ENCODE assay signal across 21 cellular contexts in genomic region chr7:149569726-149570422, GRCh38.
DNase-seq lines count a peak whose midpoint lies in the region; ATAC-seq and TF ChIP-seq lines count a peak whose summit lies in the region.
"Had no signal": no experiment of that assay in that cellular context is flagged by ENCODE, and none has a peak within 500 bp of the region (broad histone marks: within the 10 kb centered on the region; RNA-seq: fewer than 3 reads in every experiment).

No MANE protein-coding gene starts in this region.

- H3K27ac Mint-ChIP-seq in WTC11: peak overlapping the region; percentile 75
- no peak overlapping the region for H3K27ac Mint-ChIP-seq in endodermal cell
- H3K27ac Mint-ChIP-seq in nephron progenitor cell: peak overlapping the region; percentile 97
- H3K27ac Mint-ChIP-seq: CD14-positive monocyte had no signal

- ATAC-seq in WTC11 (peak; percentile 61), HG03280 (IDR thresholded peaks at IDR 0.05; ENCODE audit: unreplicated experiment) (no peak), HG03442 (IDR thresholded peaks at IDR 0.05; ENCODE audit: unreplicated experiment) (no peak), Right ventricle myocardium superior (ENCODE audit: poor library complexity) (no peak)
- ATAC-seq: PC-3 had no signal

- TF ChIP-seq CTCF in WTC11 (IDR thresholded peaks at IDR 0.05) (no peak), endodermal cell (conservative IDR thresholded peaks at IDR 0.05) (no peak), nephron progenitor cell (IDR thresholded peaks at IDR 0.05) (no peak), GM10266 (IDR thresholded peaks at IDR 0.05; ENCODE audit: control insufficient read depth, insufficient read depth, low read depth, missing control alignments) (no peak)

- no peaks in the 10 kb centered on the region for H3K4me1 ChIP-seq in endodermal cell (ENCODE audit: control insufficient read depth, insufficient read depth, low read length)

- no peak overlapping the region for H3K4me3 ChIP-seq in endodermal cell (ENCODE audit: low read length)
- H3K4me3 ChIP-seq: MG63 had no signal

- intact Hi-C loops in Right ventricle myocardium superior (cut with DNase I): no loop called here

- H3K36me3 ChIP-seq in endodermal cell (ENCODE audit: control insufficient read depth, insufficient read depth, low read length): peaks cover 39% of the 10 kb centered on the region

- no peak overlapping the region for H3K9ac ChIP-seq in endodermal cell (ENCODE audit: extremely low read depth, low read length, poor library complexity, severe bottlenecking)

- 98 to 99% methylated on average over 6 to 11 of the region's 12 CpGs for WGBS in endodermal cell (ENCODE audit: insufficient coverage in 1 of 2, insufficient read length in 1 of 2), 2 experiments

- H3K4me3 Mint-ChIP-seq in WTC11 (peak overlapping the region; percentile 18), endodermal cell (no peak overlapping the region), nephron progenitor cell (peak overlapping the region; percentile 74)
- H3K4me3 Mint-ChIP-seq: CD14-positive monocyte had no signal

- POLR2A ChIA-PET in WTC11 (lab: Charles Lee): no interaction called here

- H3K4me1 Mint-ChIP-seq in WTC11 (peaks cover 13% of the 10 kb centered on the region), endodermal cell (no peaks in the 10 kb centered on the region), nephron progenitor cell (peaks cover 33% of the 10 kb centered on the region)
- H3K4me1 Mint-ChIP-seq: CD14-positive monocyte had no signal

- DNase-seq in Daoy (ENCODE audit: low read depth) (peak; percentile 18), WTC11 (ENCODE audit: low spot score) (no peak), endodermal cell (peak; percentile 71), nephron progenitor cell (no peak), GM10266 (ENCODE audit: extremely low spot score) (no peak), Right ventricle myocardium superior (no peak)
- DNase-seq: 8988T, DMS79 treated with DMSO at 0.1 percent for 48 hours, GOT3, MG63, NCI-H1048, NCI-H1436, NCI-H1930, NCI-H345, NCI-H524 treated with DMSO at 0.1 percent for 48 hours, PC-3, RPMI8226, SIG-M5 had no signal

- H3K9me3 Mint-ChIP-seq in WTC11 (peaks cover 41% of the 10 kb centered on the region), endodermal cell (peaks cover 40% of the 10 kb centered on the region), nephron progenitor cell (peaks cover 46% of the 10 kb centered on the region)

- peaks cover 44% of the 10 kb centered on the region for H3K36me3 Mint-ChIP-seq in WTC11
- H3K36me3 Mint-ChIP-seq in endodermal cell (ENCODE audit: low read depth): peaks cover 64% of the 10 kb centered on the region
- H3K36me3 Mint-ChIP-seq in nephron progenitor cell (ENCODE audit: low read depth): peaks cover 85% of the 10 kb centered on the region

- peaks cover 3% of the 10 kb centered on the region; the same call in 1 of the 2 replicates for H3K27me3 Mint-ChIP-seq in WTC11 (ENCODE audit: low read depth)
- no peaks in the 10 kb centered on the region for H3K27me3 Mint-ChIP-seq in endodermal cell (ENCODE audit: insufficient read depth)
- peaks cover 2% of the 10 kb centered on the region for H3K27me3 Mint-ChIP-seq in nephron progenitor cell (ENCODE audit: low read depth, poor library complexity)

- no peaks in the 10 kb centered on the region for H3K27me3 ChIP-seq in endodermal cell (ENCODE audit: control insufficient read depth, insufficient read depth, low read length, poor library complexity, severe bottlenecking)
- H3K27me3 ChIP-seq: MG63 had no signal

- H3K27ac ChIP-seq in endodermal cell (ENCODE audit: low read depth, low read length): no peak overlapping the region

- peaks cover 42% of the 10 kb centered on the region for H3K9me3 ChIP-seq in endodermal cell (ENCODE audit: control insufficient read depth, low read length)

- CTCF ChIA-PET in WTC11 (lab: Charles Lee): no interaction called here

TF ChIP-seq in WTC11, 78 proteins besides CTCF, POLR2A, EP300 and RAD21:
- TF ChIP-seq IRF2 (CRISPR knock-in tag; IDR thresholded peaks at IDR 0.05; ENCODE audit: borderline replicate concordance, low read depth) (no peak), EMX1 (CRISPR knock-in tag; IDR thresholded peaks at IDR 0.05) (no peak), USF2 (CRISPR knock-in tag; IDR thresholded peaks at IDR 0.05) (no peak), MLX (CRISPR knock-in tag; IDR thresholded peaks at IDR 0.05) (no peak), PREB (CRISPR knock-in tag; IDR thresholded peaks at IDR 0.05; ENCODE audit: borderline replicate concordance) (no peak), TEAD4 (CRISPR knock-in tag; IDR thresholded peaks at IDR 0.05) (no peak), HMGA2 (CRISPR knock-in tag; IDR thresholded peaks at IDR 0.05) (no peak), ZNF263 (CRISPR knock-in tag; IDR thresholded peaks at IDR 0.05; ENCODE audit: low read depth) (no peak), AFF4 (CRISPR knock-in tag; IDR thresholded peaks at IDR 0.05; ENCODE audit: borderline replicate concordance) (no peak), NR3C1 (CRISPR knock-in tag; conservative IDR thresholded peaks at IDR 0.05; ENCODE audit: low read depth) (no peak), ZBTB21 (CRISPR knock-in tag; IDR thresholded peaks at IDR 0.05; ENCODE audit: borderline replicate concordance) (no peak)
TF ChIP-seq in WTC11: peak in this region for 0.

Comparison
In these comparisons a context has a peak if more than half of its experiments do, and no peak if none do; other contexts are left out.
1. DNase-seq: peak in Daoy (single experiment) and endodermal cell (single experiment); none in WTC11 (single experiment), nephron progenitor cell (single experiment), GM10266 (single experiment) and Right ventricle myocardium superior (single experiment).